ENCODE assay signal across 1 cellular context in genomic region chr11:70494559-70495350, GRCh38.
TF ChIP-seq lines count a peak whose summit lies in the region.

No MANE protein-coding gene starts in this region.

TF ChIP-seq in HepG2, 621 proteins besides CTCF, POLR2A, EP300 and RAD21 (continued from another document):
- TF ChIP-seq PLSCR1 (CRISPR knock-in tag; IDR thresholded peaks at IDR 0.05; ENCODE audit: borderline replicate concordance) = no peak
- TF ChIP-seq WIZ (CRISPR knock-in tag; IDR thresholded peaks at IDR 0.05) = no peak
- TF ChIP-seq ZFP91 (CRISPR knock-in tag; IDR thresholded peaks at IDR 0.05; ENCODE audit: borderline replicate concordance) = no peak
- peak in 1 of 2 experiments; percentile 18; a peak in 1 of 4 replicates for TF ChIP-seq MAFK (conservative IDR thresholded peaks at IDR 0.05 in 1 of 2, IDR thresholded peaks at IDR 0.05 in 1 of 2; ENCODE audit: low read length in 2 of 2)
- no peak for TF ChIP-seq KLF16 (CRISPR knock-in tag; IDR thresholded peaks at IDR 0.05)
TF ChIP-seq in HepG2: peak in this region for 1.
